In the genomic region with DNA sequence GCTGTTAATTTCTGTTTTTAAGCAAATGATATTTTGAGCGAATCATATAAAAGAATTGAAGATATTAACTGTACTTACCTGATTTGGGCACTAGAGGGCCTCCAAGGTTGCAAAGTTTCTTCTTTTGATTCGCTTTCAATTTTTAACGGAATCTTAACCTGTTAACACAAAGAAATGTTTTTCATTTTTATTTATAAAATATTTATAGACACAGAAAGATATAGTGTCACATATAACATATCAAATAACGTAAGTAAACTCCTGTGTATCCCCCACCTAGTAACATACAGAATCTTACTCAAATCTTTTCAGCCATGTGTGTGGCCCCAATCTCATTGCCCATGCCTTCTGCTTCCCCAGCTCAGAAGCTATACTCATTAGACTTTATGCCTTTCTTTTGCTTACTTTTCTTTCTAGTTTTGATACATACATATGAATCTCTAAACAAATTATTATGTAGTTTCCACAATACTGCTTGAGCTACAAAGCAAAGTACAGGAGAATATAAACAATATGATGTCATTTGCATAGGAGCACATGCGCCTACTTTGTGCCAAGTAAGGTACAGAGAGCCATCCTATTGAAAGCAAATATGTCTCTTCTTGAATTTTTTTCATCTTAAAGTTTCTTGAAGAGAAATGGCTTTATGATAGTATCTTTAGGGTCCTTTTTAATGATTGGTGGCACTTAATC, we compare ENCODE assay signal across 8 cellular contexts. TPM values are rescaled to one million over a fixed set of nuclear protein-coding genes. Genes with fewer than 3 reads are reported as not detected.
DNase-seq lines count a peak whose midpoint lies in the region; ATAC-seq and TF ChIP-seq lines count a peak whose summit lies in the region.

No MANE protein-coding gene starts in this region.

- TF ChIP-seq POLR2A in esophagus squamous epithelium (IDR thresholded peaks at IDR 0.05) (no peak), prostate gland (IDR thresholded peaks at IDR 0.05) (no peak)

- TF ChIP-seq CTCF in Calu3 (IDR thresholded peaks at IDR 0.05; ENCODE audit: unreplicated experiment) (peak; percentile 73), esophagus squamous epithelium (IDR thresholded peaks at IDR 0.05) (peak; percentile 43 to 68 (median 64)), prostate gland (IDR thresholded peaks at IDR 0.05) (peak; percentile 20 to 71 (median 62))

- H3K27ac ChIP-seq in esophagus squamous epithelium = no peak overlapping the region
- no peak overlapping the region for H3K27ac ChIP-seq in prostate gland

- intact Hi-C loops in Calu3 (cut with micrococcal nuclease; ENCODE audit: unreplicated experiment) = loop anchor here (1.0 to 2.0 kb wide), 4 partner anchors 227 to 1018 kb away; no protein-coding TSS in a partner anchor
- intact Hi-C loops in esophagus squamous epithelium (cut with DNase I) = loop anchor here (5.0 kb wide), 1 partner anchor 1220 kb away; no protein-coding TSS in a partner anchor
- intact Hi-C loops in prostate gland (cut with DNase I) = loop anchor here (2.0 to 10.0 kb wide), 2 partner anchors 272 to 1020 kb away; no protein-coding TSS in a partner anchor

- H3K9me3 ChIP-seq in esophagus squamous epithelium (no peaks in the 10 kb centered on the region), prostate gland (no peaks in the 10 kb centered on the region)

- no TSS peak for BruUV-seq in Calu3 (replicated peaks; lab: Mats Ljungman, UMichigan)

- WGBS in esophagus squamous epithelium, 2 donors = 20 to 22% methylated on average over 5 of the region's 5 CpGs
- WGBS in prostate gland = 29% methylated on average over 5 of the region's 5 CpGs

- no peak overlapping the region for H3K4me3 ChIP-seq in esophagus squamous epithelium
- no peak overlapping the region for H3K4me3 ChIP-seq in prostate gland

- H3K27me3 ChIP-seq in esophagus squamous epithelium (peaks cover 0 to 5% (median 0%) of the 10 kb centered on the region in 4 donors), prostate gland (replicated peaks; ENCODE audit: insufficient read depth) (no peaks in the 10 kb centered on the region)

- H3K36me3 Mint-ChIP-seq in Calu3 (ENCODE audit: insufficient read depth, unreplicated experiment) = no peaks in the 10 kb centered on the region

- H3K36me3 ChIP-seq in esophagus squamous epithelium (no peaks in the 10 kb centered on the region), prostate gland (no peaks in the 10 kb centered on the region)

- CTCF ChIA-PET in Calu3 (lab: Charles Lee) = interaction anchor here (0.6 to 0.7 kb wide), 2 partner anchors 488 to 1294 kb away, joined by 3 to 4 read pairs; no protein-coding TSS in a partner anchor

- no peaks in the 10 kb centered on the region for H3K4me1 Mint-ChIP-seq in Calu3 (ENCODE audit: low read depth, unreplicated experiment)

- no peaks in the 10 kb centered on the region for H3K9me3 Mint-ChIP-seq in Calu3 (ENCODE audit: low read depth, unreplicated experiment)

- H3K4me3 Mint-ChIP-seq in Calu3 (ENCODE audit: low read depth, unreplicated experiment) = no peak overlapping the region

- H3K27me3 Mint-ChIP-seq in Calu3 (ENCODE audit: unreplicated experiment) = peaks cover 46% of the 10 kb centered on the region

- H3K4me1 ChIP-seq in esophagus squamous epithelium (no peaks in the 10 kb centered on the region), prostate gland (replicated peaks) (no peaks in the 10 kb centered on the region)

- ATAC-seq in GM18517 (IDR thresholded peaks at IDR 0.05; ENCODE audit: unreplicated experiment) = peak; percentile 54

- H3K27ac Mint-ChIP-seq in Calu3 (ENCODE audit: unreplicated experiment) = no peak overlapping the region

- DNase-seq in Calu3 (peak; percentile 29), KG1 (lab: John Stamatoyannopoulos, UW) (peak; percentile 61), SW480 (ENCODE audit: low spot score) (peak; percentile 40), esophagus squamous epithelium (lab: John Stamatoyannopoulos, UW) (no peak), prostate gland (ENCODE audit: low spot score) (no peak), cerebellar nuclear complex (lab: John Stamatoyannopoulos, UW) (no peak)
- DNase-seq in stimulated activated naive CD4-positive, alpha-beta T cell treated with Interleukin-2 at 50 U/mL for 16 hours (lab: John Stamatoyannopoulos, UW) = no peak

RNA-seq across cellular contexts. Expression of gene ZPBP, which starts 49.5 kb away (rescaled TPM):
- total RNA-seq in Calu3 (2022) = not detected in 2 replicates
- not detected for total RNA-seq in esophagus squamous epithelium
- 10 to 100 TPM in 1 of 2 donors, not detected in 1; 13.6 TPM for total RNA-seq in prostate gland

Comparison
In these comparisons a context has a peak if more than half of its experiments do, and no peak if none do; other contexts are left out.
1. DNase-seq: peak in Calu3 (single experiment), KG1 (single experiment) and SW480 (single experiment); none in esophagus squamous epithelium (single experiment), prostate gland (single experiment), stimulated activated naive CD4-positive, alpha-beta T cell treated with Interleukin-2 at 50 U/mL for 16 hours (single experiment) and cerebellar nuclear complex (0 of 2).
2. Peak in every context shown above with its lines, with median percentiles within 50 percentile points of each other: CTCF ChIP-seq.